In genomic region chr17:67836205-67836987, GRCh38 we compare ENCODE assay signal across 10 cellular contexts. TPM values are rescaled to one million over a fixed set of nuclear protein-coding genes. Genes with fewer than 3 reads are reported as not detected.
A peak's percentile ranks its signal among the peaks of the same experiment; 100 is the strongest.
DNase-seq lines count a peak whose midpoint lies in the region; ATAC-seq and TF ChIP-seq lines count a peak whose summit lies in the region.
"Had no signal": no experiment of that assay in that cellular context is flagged by ENCODE, and none has a peak within 500 bp of the region (broad histone marks: within the 10 kb centered on the region; RNA-seq: fewer than 3 reads in every experiment).

No MANE protein-coding gene starts in this region.

- H2AFZ ChIP-seq in hepatocyte: no peak overlapping the region

- H3K9me2 ChIP-seq in hepatocyte (replicated peaks; ENCODE audit: insufficient read depth): no peaks in the 10 kb centered on the region

- peak overlapping the region; percentile 2; the same call in 1 of the 2 replicates for H3K4me3 ChIP-seq in WI38 (ENCODE audit: low read depth, low read length)
- H3K4me3 ChIP-seq in hepatocyte: no peak overlapping the region
- H3K4me3 ChIP-seq: heart right ventricle had no signal

- peaks cover 40 to 41% of the 10 kb centered on the region in 2 donors for H3K4me1 Mint-ChIP-seq in natural killer cell treated with Interleukin-12 subunit alpha and Interleukin-12 subunit beta and Interleukin-15 and Interleukin-18, amount 100 ng/mL, for 72 hours (ENCODE audit: low read depth in 2 of 2)
- H3K4me1 Mint-ChIP-seq in natural killer cell: peaks cover 63 to 73% of the 10 kb centered on the region in 2 donors

- H3K27ac ChIP-seq in hepatocyte: peak overlapping the region; percentile 6

- no peaks in the 10 kb centered on the region for H3K4me1 ChIP-seq in hepatocyte (ENCODE audit: insufficient read depth)

- no peaks in the 10 kb centered on the region for H3K9me3 ChIP-seq in hepatocyte (ENCODE audit: low read depth)
- H3K9me3 ChIP-seq: heart right ventricle had no signal

- H3K4me2 ChIP-seq in hepatocyte: no peak overlapping the region

- H3K27me3 ChIP-seq in hepatocyte: no peaks in the 10 kb centered on the region
- H3K27me3 ChIP-seq: heart right ventricle had no signal

- H3K27ac Mint-ChIP-seq in natural killer cell treated with Interleukin-12 subunit alpha and Interleukin-12 subunit beta and Interleukin-15 and Interleukin-18, amount 100 ng/mL, for 72 hours: peak overlapping the region; percentile 33 to 39
- H3K27ac Mint-ChIP-seq in natural killer cell: peak overlapping the region in 1 of 2 donors; percentile 67
- H3K27ac Mint-ChIP-seq: activated T-helper 1 cell treated with anti-CD3 and anti-CD28 coated beads, Interleukin-12 subunit alpha, Interleukin-12 subunit beta, Interleukin-2, Interleukin-4 antibody, amounts not matched to agents 30 ng/mL and 10 ng/mL and 1 ng/mL, durations not matched to agents 14 hours and 24 hours and 36 hours had no signal

- TF ChIP-seq CTCF in natural killer cell (IDR thresholded peaks at IDR 0.05) (no peak), WI38 (IDR thresholded peaks at IDR 0.05; ENCODE audit: low read depth, low read length) (no peak), hepatocyte (IDR thresholded peaks at IDR 0.05; ENCODE audit: poor library complexity) (no peak)

- ATAC-seq in natural killer cell treated with Interleukin-12 subunit alpha and Interleukin-12 subunit beta and Interleukin-15 and Interleukin-18, amount 100 ng/mL, for 72 hours: peak in 1 of 2 donors; percentile 76
- no peak for ATAC-seq in natural killer cell
- ATAC-seq in GM19035 (IDR thresholded peaks at IDR 0.05; ENCODE audit: unreplicated experiment): no peak

- no peaks in the 10 kb centered on the region for H3K36me3 ChIP-seq in hepatocyte (replicated peaks; ENCODE audit: insufficient read depth, low read depth)
- H3K36me3 ChIP-seq: heart right ventricle had no signal

- no peaks in the 10 kb centered on the region for H3K27me3 Mint-ChIP-seq in natural killer cell treated with Interleukin-12 subunit alpha and Interleukin-12 subunit beta and Interleukin-15 and Interleukin-18, amount 100 ng/mL, for 72 hours
- H3K27me3 Mint-ChIP-seq in natural killer cell (ENCODE audit: low read depth in 2 of 2): no peaks in the 10 kb centered on the region

- peaks cover 91% of the 10 kb centered on the region for H4K20me1 ChIP-seq in hepatocyte (ENCODE audit: insufficient read depth, poor library complexity, severe bottlenecking)

- H3K79me2 ChIP-seq in hepatocyte: peaks cover 100% of the 10 kb centered on the region

- WGBS in hepatocyte (ENCODE audit: low lambda C conversion rate, missing lambda C conversion rate): 63% methylated on average over 4 of the region's 4 CpGs

- H3K4me3 Mint-ChIP-seq in natural killer cell treated with Interleukin-12 subunit alpha and Interleukin-12 subunit beta and Interleukin-15 and Interleukin-18, amount 100 ng/mL, for 72 hours: no peak overlapping the region
- H3K4me3 Mint-ChIP-seq in natural killer cell: no peak overlapping the region
- H3K4me3 Mint-ChIP-seq: activated T-helper 1 cell treated with anti-CD3 and anti-CD28 coated beads, Interleukin-12 subunit alpha, Interleukin-12 subunit beta, Interleukin-2, Interleukin-4 antibody, amounts not matched to agents 30 ng/mL and 10 ng/mL and 1 ng/mL, durations not matched to agents 14 hours and 24 hours and 36 hours had no signal

- no peak for DNase-seq in natural killer cell treated with Interleukin-12 subunit alpha and Interleukin-12 subunit beta and Interleukin-15 and Interleukin-18, amount 100 ng/mL, for 72 hours (ENCODE audit: low spot score)
- DNase-seq in natural killer cell (no peak), hepatocyte (ENCODE audit: low spot score) (no peak), NCI-H2171 treated with DMSO at 0.1 percent for 48 hours (lab: John Stamatoyannopoulos, UW) (no peak), NCI-H2029 treated with DMSO at 0.1 percent for 48 hours (lab: John Stamatoyannopoulos, UW) (no peak), NCI-H2029 (lab: John Stamatoyannopoulos, UW) (no peak)
- DNase-seq: heart right ventricle had no signal

- intact Hi-C loops in natural killer cell (cut with micrococcal nuclease): no loop called here

- H3K36me3 Mint-ChIP-seq in natural killer cell treated with Interleukin-12 subunit alpha and Interleukin-12 subunit beta and Interleukin-15 and Interleukin-18, amount 100 ng/mL, for 72 hours: peaks cover 4% of the 10 kb centered on the region
- H3K36me3 Mint-ChIP-seq in natural killer cell: no peaks in the 10 kb centered on the region

- no peaks in the 10 kb centered on the region for H3K9me3 Mint-ChIP-seq in natural killer cell treated with Interleukin-12 subunit alpha and Interleukin-12 subunit beta and Interleukin-15 and Interleukin-18, amount 100 ng/mL, for 72 hours
- H3K9me3 Mint-ChIP-seq in natural killer cell: no peaks in the 10 kb centered on the region
- H3K9me3 Mint-ChIP-seq: activated T-helper 1 cell treated with anti-CD3 and anti-CD28 coated beads, Interleukin-12 subunit alpha, Interleukin-12 subunit beta, Interleukin-2, Interleukin-4 antibody, amounts not matched to agents 30 ng/mL and 10 ng/mL and 1 ng/mL, durations not matched to agents 14 hours and 24 hours and 36 hours had no signal

RNA-seq across cellular contexts. Expression of gene BPTF, which starts 11.1 kb away (rescaled TPM):
- 10 to 100 TPM; 73.4 to 94.7 TPM for total RNA-seq in natural killer cell treated with Interleukin-12 subunit alpha and Interleukin-12 subunit beta and Interleukin-15 and Interleukin-18, amount 100 ng/mL, for 72 hours
- total RNA-seq in natural killer cell: 100 to 1,000 TPM; 168 to 205 (median 193) TPM
- total RNA-seq in hepatocyte: 46.3 and 51.9 TPM in 2 replicates
- polyA plus RNA-seq in hepatocyte: 38.1 and 48.9 TPM in 2 replicates
